In genomic region chr6:89793586-89793985, GRCh38 we compare ENCODE assay signal across 1 cellular context.
TF ChIP-seq lines count a peak whose summit lies in the region.

No MANE protein-coding gene starts in this region.

TF ChIP-seq in GM12878, 131 proteins besides CTCF, POLR2A, EP300 and RAD21:
- TF ChIP-seq WRNIP1 (IDR thresholded peaks at IDR 0.05; ENCODE audit: borderline replicate concordance, low read depth, low read length), result no peak
- no peak for TF ChIP-seq SREBF1 (IDR thresholded peaks at IDR 0.05; ENCODE audit: low read length)
- no peak for TF ChIP-seq BCLAF1 (IDR thresholded peaks at IDR 0.05)
- TF ChIP-seq ATF2 (IDR thresholded peaks at IDR 0.05; ENCODE audit: low read length), result no peak
- TF ChIP-seq POLR2AphosphoS2 (IDR thresholded peaks at IDR 0.05; ENCODE audit: low read depth, low read length), result no peak
- no peak for TF ChIP-seq MYB (IDR thresholded peaks at IDR 0.05; ENCODE audit: borderline replicate concordance, low read depth, low read length)
- no peak for TF ChIP-seq MEF2A (IDR thresholded peaks at IDR 0.05; ENCODE audit: insufficient read depth, low read depth, low read length)
- TF ChIP-seq POLR2AphosphoS5 (IDR thresholded peaks at IDR 0.05; ENCODE audit: low read length), result no peak
